In genomic region chr2:231436957-231437356, GRCh38 we compare ENCODE assay signal across 22 cellular contexts. TPM values are rescaled to one million over a fixed set of nuclear protein-coding genes. Genes with fewer than 3 reads are reported as not detected.
DNase-seq lines count a peak whose midpoint lies in the region; ATAC-seq, FAIRE-seq and TF ChIP-seq lines count a peak whose summit lies in the region.
"Had no signal": no experiment of that assay in that cellular context is flagged by ENCODE, and none has a peak within 500 bp of the region (broad histone marks: within the 10 kb centered on the region; RNA-seq: fewer than 3 reads in every experiment).

No MANE protein-coding gene starts in this region.

- no peak for DNase-seq in H9
- no peak for DNase-seq in H1 (ENCODE audit: low read depth in 1 of 2, low spot score in 2 of 2)
- DNase-seq in lower lobe of right lung: peak; percentile 27
- peak; percentile 43 for DNase-seq in spleen
- no peak for DNase-seq in epidermal melanocyte (ENCODE audit: insufficient read length, low spot score)
- DNase-seq in NOMO-1 treated with dmso at 0.1 percent for 144 hours (lab: John Stamatoyannopoulos, UW; ENCODE audit: unreplicated experiment): no peak
- DNase-seq in CD1c-positive myeloid dendritic cell (ENCODE audit: extremely low spot score): no peak
- DNase-seq in AG08396 (ENCODE audit: low spot score): no peak
- DNase-seq: 8988T; Caco-2; CD4-positive, CD25-positive, alpha-beta regulatory T cell; GOT3; HCEC 1CT; KG1 had no signal

- no peak overlapping the region for H2BK12ac ChIP-seq in H9 (ENCODE audit: insufficient read length, low read depth, low read length)
- H2BK12ac ChIP-seq in H1 (ENCODE audit: low read depth, low read length): no peak overlapping the region

- H3K27me3 ChIP-seq in H9 (ENCODE audit: insufficient read depth, low read length) (no peaks in the 10 kb centered on the region), H1 (replicated peaks in 1 of 4; ENCODE audit: control insufficient read depth in 3 of 4, extremely low read depth in 1 of 4, insufficient read depth in 3 of 4, low read length in 3 of 4) (no peaks in the 10 kb centered on the region), lower lobe of right lung (ENCODE audit: low read depth) (no peaks in the 10 kb centered on the region), spleen (replicated peaks in 1 of 7) (no peaks in the 10 kb centered on the region)
- H3K27me3 ChIP-seq: BLaER1 treated with 17β-estradiol and CSF1 and Interleukin-3, amounts not matched to agents 10 nM and 100 nM had no signal

- H2BK20ac ChIP-seq in H9 (ENCODE audit: low read depth, low read length, poor library complexity, severe bottlenecking): no peak overlapping the region
- no peak overlapping the region for H2BK20ac ChIP-seq in H1 (ENCODE audit: low read length)

- intact Hi-C loops in lower lobe of right lung (cut with DNase I) (no loop called here), spleen (cut with DNase I; ENCODE audit: low total_unique reads) (no loop called here)

- peaks cover under 1 to 2% (median 2%) of the 10 kb centered on the region in 3 experiments; a peak in 3 of 7 replicates for H3K36me3 Mint-ChIP-seq in H9 (ENCODE audit: insufficient read depth in 1 of 3, low read depth in 3 of 3)
- H3K36me3 Mint-ChIP-seq: CD4-positive, CD25-positive, alpha-beta regulatory T cell; IgD-negative memory B cell had no signal

- peak overlapping the region; percentile 17 for H3K18ac ChIP-seq in H9 (ENCODE audit: insufficient read length, low read depth, low read length)
- H3K18ac ChIP-seq in H1 (ENCODE audit: extremely low read depth, low read length): no peak overlapping the region

- H3K4me3 Mint-ChIP-seq in H9: no peak overlapping the region
- H3K4me3 Mint-ChIP-seq: B cell; CD4-positive, CD25-positive, alpha-beta regulatory T cell; IgD-negative memory B cell had no signal

- H3K4ac ChIP-seq in H9 (ENCODE audit: low read depth, low read length): no peak overlapping the region
- no peak overlapping the region for H3K4ac ChIP-seq in H1 (replicated peaks; ENCODE audit: insufficient read length, low read depth, low read length)

- H3K79me1 ChIP-seq in H9 (ENCODE audit: insufficient read depth, low read depth, low read length, poor library complexity, severe bottlenecking) (no peaks in the 10 kb centered on the region), H1 (ENCODE audit: low read depth, low read length) (no peaks in the 10 kb centered on the region)

- H3K4me1 ChIP-seq in H9 (ENCODE audit: insufficient read depth, low read length) (no peaks in the 10 kb centered on the region), H1 (replicated peaks in 1 of 4; ENCODE audit: control insufficient read depth in 3 of 4, insufficient read depth in 4 of 4, low read length in 3 of 4) (no peaks in the 10 kb centered on the region), lower lobe of right lung (no peaks in the 10 kb centered on the region), spleen (no peaks in the 10 kb centered on the region)
- H3K4me1 ChIP-seq: BLaER1 treated with 17β-estradiol and CSF1 and Interleukin-3, amounts not matched to agents 10 nM and 100 nM; Caco-2 had no signal

- H2BK120ac ChIP-seq in H9 (ENCODE audit: low read depth, low read length, poor library complexity, severe bottlenecking) (no peak overlapping the region), H1 (replicated peaks; ENCODE audit: low read depth, low read length) (no peak overlapping the region)

- no peak overlapping the region for H2BK15ac ChIP-seq in H9 (ENCODE audit: low read depth, low read length)
- H2BK15ac ChIP-seq in H1 (ENCODE audit: low read length): no peak overlapping the region

- no peak overlapping the region for H3K27ac Mint-ChIP-seq in H9
- H3K27ac Mint-ChIP-seq: B cell; CD4-positive, CD25-positive, alpha-beta regulatory T cell; IgD-negative memory B cell had no signal

- H4K8ac ChIP-seq in H9 (replicated peaks; ENCODE audit: insufficient read length, low read depth, low read length) (no peak overlapping the region), H1 (ENCODE audit: extremely low read depth, insufficient read depth, low read length) (0 out of 2 replicates have a peak overlapping the region, but pooled peaks have one; percentile 25)

- no peak for TF ChIP-seq EP300 in H1 (IDR thresholded peaks at IDR 0.05; ENCODE audit: borderline replicate concordance in 1 of 2, low read depth in 2 of 2, low read length in 2 of 2)

- peaks cover under 1 to 1% of the 10 kb centered on the region in 2 experiments; a peak in 3 of 5 replicates for H3K9me3 Mint-ChIP-seq in H9

- H3T11ph ChIP-seq in H9 (ENCODE audit: low read length): no peak overlapping the region

- H4K91ac ChIP-seq in H9 (ENCODE audit: insufficient read length, low read depth, low read length): no peak overlapping the region
- H4K91ac ChIP-seq in H1 (replicated peaks; ENCODE audit: insufficient read length, low read length): no peak overlapping the region

- no peak overlapping the region for H2AFZ ChIP-seq in H9 (ENCODE audit: low read length)
- peak overlapping the region; percentile 56 for H2AFZ ChIP-seq in H1 (ENCODE audit: low read length)

- H3K79me2 ChIP-seq in H9 (ENCODE audit: insufficient read depth, low read length) (no peaks in the 10 kb centered on the region), H1 (ENCODE audit: control insufficient read depth in 1 of 2, insufficient read depth in 2 of 2, low read length in 2 of 2) (no peaks in the 10 kb centered on the region)

- H3K27me3 Mint-ChIP-seq in H9 (ENCODE audit: low read depth): peaks cover 2% of the 10 kb centered on the region; the same call in 1 of the 2 replicates
- H3K27me3 Mint-ChIP-seq: IgD-negative memory B cell had no signal

- TF ChIP-seq CTCF in H9 (conservative IDR thresholded peaks at IDR 0.05) (no peak), H1 (IDR thresholded peaks at IDR 0.05; ENCODE audit: control extremely low read depth in 1 of 3, insufficient read depth in 1 of 3, low read depth in 1 of 3, low read length in 3 of 3) (no peak), lower lobe of right lung (IDR thresholded peaks at IDR 0.05) (no peak), spleen (IDR thresholded peaks at IDR 0.05 in 8 of 11, conservative IDR thresholded peaks at IDR 0.05 in 3 of 11) (no peak)

- H3K23ac ChIP-seq in H9 (ENCODE audit: insufficient read length, low read depth, low read length) (no peak overlapping the region), H1 (ENCODE audit: insufficient read length) (no peak overlapping the region)

- no peak overlapping the region for H3K4me2 ChIP-seq in H9 (ENCODE audit: insufficient read depth, insufficient read length, low read length)
- H3K4me2 ChIP-seq in H1 (ENCODE audit: insufficient read depth in 1 of 2, low read depth in 2 of 2, low read length in 2 of 2): no peak overlapping the region
- H3K4me2 ChIP-seq: BLaER1 treated with 17β-estradiol and CSF1 and Interleukin-3, amounts not matched to agents 10 nM and 100 nM had no signal

- H3K23me2 ChIP-seq in H9 (ENCODE audit: insufficient read length, low read depth, low read length, poor library complexity, severe bottlenecking) (no peaks in the 10 kb centered on the region), H1 (ENCODE audit: low read depth, low read length) (no peaks in the 10 kb centered on the region)

- no peak overlapping the region for H2BK5ac ChIP-seq in H9 (ENCODE audit: insufficient read length, low read length)
- 0 out of 2 replicates have a peak overlapping the region, but pooled peaks have one; percentile 56 for H2BK5ac ChIP-seq in H1 (ENCODE audit: low read depth, low read length)

- TF ChIP-seq POLR2A in H1 (IDR thresholded peaks at IDR 0.05; ENCODE audit: control extremely low read depth in 1 of 2, low read depth in 2 of 2, low read length in 2 of 2) (no peak), spleen (IDR thresholded peaks at IDR 0.05) (no peak)

- POLR2A ChIA-PET in H1 (lab: Charles Lee; ENCODE audit: partially characterized antibody): interaction anchor here (1.3 to 7.9 kb wide), 3 partner anchors 17 to 40 kb away, joined by 3 to 97 read pairs (median 5); no protein-coding TSS in a partner anchor

- H3K27ac ChIP-seq in H9 (ENCODE audit: insufficient read length, low read depth, low read length): no peak overlapping the region
- no peak overlapping the region for H3K27ac ChIP-seq in H1 (ENCODE audit: low read depth, low read length)
- no peak overlapping the region for H3K27ac ChIP-seq in lower lobe of right lung
- H3K27ac ChIP-seq in spleen: no peak overlapping the region
- H3K27ac ChIP-seq: BLaER1 treated with 17β-estradiol and CSF1 and Interleukin-3, amounts not matched to agents 10 nM and 100 nM had no signal

- WGBS in H9 (ENCODE audit: extremely low coverage, insufficient read length, low lambda C conversion rate): no CpG with 5 or more reads among the region's 13 CpGs
- WGBS in H1 (ENCODE audit: extremely low coverage in 1 of 2, insufficient coverage in 1 of 2, insufficient read length in 1 of 2, insufficient replicate concordance in 2 of 2, low coverage in 1 of 2, low lambda C conversion rate in 2 of 2, missing lambda C conversion rate in 1 of 2), 2 experiments: 83% methylated on average over 13 of the region's 13 CpGs; no CpG with 5 or more reads in 1 of the 2 experiments
- whole genome bisulfite sequencing in spleen, 5 donors: 90 to 97% (median 91%) methylated on average over 13 of the region's 13 CpGs

- no peaks in the 10 kb centered on the region for H4K20me1 ChIP-seq in H9 (ENCODE audit: control insufficient read depth, insufficient read depth, insufficient read length)
- H4K20me1 ChIP-seq in H1 (replicated peaks in 1 of 2; ENCODE audit: control insufficient read depth in 1 of 2, insufficient read depth in 2 of 2, low read length in 2 of 2): no peaks in the 10 kb centered on the region
- H4K20me1 ChIP-seq: BLaER1 treated with 17β-estradiol and CSF1 and Interleukin-3, amounts not matched to agents 10 nM and 100 nM had no signal

- no peak overlapping the region for H3K9ac ChIP-seq in H9 (ENCODE audit: extremely low read depth, insufficient read length, low read length)
- H3K9ac ChIP-seq in H1 (replicated peaks in 1 of 4; ENCODE audit: extremely low read depth in 1 of 4, low read depth in 3 of 4, low read length in 3 of 4): no peak overlapping the region
- H3K9ac ChIP-seq: BLaER1 treated with 17β-estradiol and CSF1 and Interleukin-3, amounts not matched to agents 10 nM and 100 nM had no signal

- H3K4me1 Mint-ChIP-seq in H9: no peaks in the 10 kb centered on the region
- H3K4me1 Mint-ChIP-seq: B cell had no signal

- no peak overlapping the region for H3K4me3 ChIP-seq in H1 (ENCODE audit: extremely low read depth in 1 of 4, insufficient read depth in 2 of 4, low read depth in 3 of 4, low read length in 4 of 4)
- H3K4me3 ChIP-seq in lower lobe of right lung: no peak overlapping the region
- H3K4me3 ChIP-seq in spleen: no peak overlapping the region
- H3K4me3 ChIP-seq: BLaER1 treated with 17β-estradiol and CSF1 and Interleukin-3, amounts not matched to agents 10 nM and 100 nM had no signal

- H3K14ac ChIP-seq in H9 (ENCODE audit: insufficient read depth, low read length): no peak overlapping the region
- H3K14ac ChIP-seq in H1 (ENCODE audit: insufficient read length): no peak overlapping the region

- no peak overlapping the region for H3K56ac ChIP-seq in H9 (ENCODE audit: insufficient read length, low read depth, low read length)
- H3K56ac ChIP-seq in H1 (replicated peaks; ENCODE audit: insufficient read length, low read depth, low read length): no peak overlapping the region

- no peak for TF ChIP-seq RAD21 in H1 (IDR thresholded peaks at IDR 0.05 in 1 of 2, conservative IDR thresholded peaks at IDR 0.05 in 1 of 2; ENCODE audit: low read depth in 2 of 2, low read length in 2 of 2)

- H3K9me3 ChIP-seq in H9 (ENCODE audit: control insufficient read depth, low read depth, low read length) (no peaks in the 10 kb centered on the region), H1 (ENCODE audit: insufficient read depth in 2 of 2, low read depth in 1 of 2, low read length in 1 of 2) (no peaks in the 10 kb centered on the region), lower lobe of right lung (no peaks in the 10 kb centered on the region), spleen (peaks cover 0 to 6% (median 2%) of the 10 kb centered on the region in 8 donors)
- H3K9me3 ChIP-seq: Caco-2 had no signal

- no peak for FAIRE-seq in H1 (lab: Jason Lieb, UNC)
- FAIRE-seq: D721Med, G401.6, GM12891, HTR-8/SVneo had no signal

- H2AK5ac ChIP-seq in H9 (ENCODE audit: insufficient read length, low read length) (no peak overlapping the region), H1 (ENCODE audit: low read depth, low read length) (no peak overlapping the region)

- no peak for ATAC-seq in lower lobe of right lung

- CTCF ChIA-PET in H1 (lab: Charles Lee; ENCODE audit: partially characterized antibody): interaction anchor here (0.6 to 2.0 kb wide), 9 partner anchors 11 to 139 kb away, joined by 3 to 6 read pairs (median 3); no protein-coding TSS in a partner anchor

- H4K5ac ChIP-seq in H9 (ENCODE audit: insufficient read length, low read depth, low read length) (no peak overlapping the region), H1 (ENCODE audit: insufficient read length, low read depth, low read length) (no peak overlapping the region)

- no peaks in the 10 kb centered on the region for H3K36me3 ChIP-seq in H1 (ENCODE audit: control insufficient read depth in 2 of 4, insufficient read depth in 4 of 4, low read length in 3 of 4)
- H3K36me3 ChIP-seq in lower lobe of right lung: no peaks in the 10 kb centered on the region
- H3K36me3 ChIP-seq in spleen: no peaks in the 10 kb centered on the region
- H3K36me3 ChIP-seq: BLaER1 treated with 17β-estradiol and CSF1 and Interleukin-3, amounts not matched to agents 10 nM and 100 nM had no signal

RNA-seq across cellular contexts. Expression of gene NCL, which starts 27.3 kb away (rescaled TPM):
- total RNA-seq in H9 (2021) (1,269 and 1,271 TPM in 2 replicates), lower lobe of right lung (295 TPM), spleen (100 to 1,000 TPM; 133 to 424 (median 306) TPM)
- 1,442 and 1,478 TPM in 2 replicates for total RNA-seq in H1 (2021; fragmentation: NEBNext Ultra II Directional; extraction: Animal tissue kit (Norgen Biotek cat#: 25700))
- polyA plus RNA-seq in H1 (2011; rRNA removed) (61.2 and 61.5 TPM in 2 replicates), spleen (100 to 1,000 TPM; 113 to 161 (median 152) TPM)
- polyA plus RNA-seq in H1 (2011; cell fraction: cytosol; rRNA removed): 262 TPM
- polyA plus RNA-seq in H1 (2011; cell fraction: nucleus; rRNA removed): 125 TPM
- 864 to 1,058 TPM (median 903 TPM) in 4 replicates for polyA plus RNA-seq in H1 (2012, experiment 1 of 2)
- polyA plus RNA-seq in H1 (2012, experiment 2 of 2): 81.1 TPM
- 607 TPM for polyA plus RNA-seq in H1 (2013, experiment 1 of 2)
- polyA plus RNA-seq in H1 (2013, experiment 2 of 2): 625 TPM
- 73.2 and 117 TPM in 2 replicates for polyA minus RNA-seq in H1 (2011; rRNA and poly(A)+ RNA removed)
- polyA minus RNA-seq in H1 (2011; cell fraction: cytosol; rRNA and poly(A)+ RNA removed): 146 TPM
- 137 TPM for polyA minus RNA-seq in H1 (2011; cell fraction: nucleus; rRNA and poly(A)+ RNA removed)

RNA-seq across cellular contexts. Expression of gene B3GNT7, which starts 41.4 kb away (rescaled TPM):
- total RNA-seq in H9 (2021) (39.1 and 42.2 TPM in 2 replicates), lower lobe of right lung (80.0 TPM), spleen (10 to 100 TPM; 10.7 to 17.5 (median 11.9) TPM)
- 72.5 and 73.1 TPM in 2 replicates for total RNA-seq in H1 (2021; fragmentation: NEBNext Ultra II Directional; extraction: Animal tissue kit (Norgen Biotek cat#: 25700))
- polyA plus RNA-seq in H1 (2011; rRNA removed) (26.4 and 27.7 TPM in 2 replicates), spleen (1 to 10 TPM in 2 of 3 donors, under 1 TPM in 1; 0.96 to 1.7 (median 1.4) TPM)
- polyA plus RNA-seq in H1 (2011; cell fraction: cytosol; rRNA removed): 15.1 TPM
- polyA plus RNA-seq in H1 (2011; cell fraction: nucleus; rRNA removed): 33.9 TPM
- polyA plus RNA-seq in H1 (2012, experiment 1 of 2): 54.0 to 78.2 TPM (median 68.9 TPM) in 4 replicates
- 70.7 TPM for polyA plus RNA-seq in H1 (2012, experiment 2 of 2)
- 150 TPM for polyA plus RNA-seq in H1 (2013, experiment 1 of 2)
- 144 TPM for polyA plus RNA-seq in H1 (2013, experiment 2 of 2)
- 19.3 and 21.6 TPM in 2 replicates for polyA minus RNA-seq in H1 (2011; rRNA and poly(A)+ RNA removed)
- polyA minus RNA-seq in H1 (2011; cell fraction: cytosol; rRNA and poly(A)+ RNA removed): 41.2 TPM
- 19.9 TPM for polyA minus RNA-seq in H1 (2011; cell fraction: nucleus; rRNA and poly(A)+ RNA removed)
- total RNA-seq: A673; CD4-positive, CD25-positive, alpha-beta regulatory T cell had no signal
- polyA plus RNA-seq: CD4-positive, CD25-positive, alpha-beta regulatory T cell had no signal

Comparison
In these comparisons a context has a peak if more than half of its experiments do, and no peak if none do; other contexts are left out.
1. DNase-seq: peak in lower lobe of right lung (single experiment) and spleen (single experiment); none in H9 (single experiment), H1 (0 of 2), epidermal melanocyte (single experiment), NOMO-1 treated with dmso at 0.1 percent for 144 hours (single experiment), CD1c-positive myeloid dendritic cell (single experiment) and AG08396 (single experiment).